In genomic region chr15:80160570-80161156, GRCh38 we compare ENCODE assay signal across 8 cellular contexts. TPM values are rescaled to one million over a fixed set of nuclear protein-coding genes. Genes with fewer than 3 reads are reported as not detected.
DNase-seq lines count a peak whose midpoint lies in the region; ATAC-seq, FAIRE-seq and TF ChIP-seq lines count a peak whose summit lies in the region.

No MANE protein-coding gene starts in this region.

- no peaks in the 10 kb centered on the region for H3K27me3 Mint-ChIP-seq in stimulated activated naive B cell treated with anti-CD40 and anti-IgM and Interleukin-4, amounts not matched to agents 10 μg/mL and 1 μg/mL and 100 μg/mL, for 72 hours

- peaks cover 12 to 31% of the 10 kb centered on the region in 2 donors for H3K36me3 ChIP-seq in kidney (ENCODE audit: control insufficient read depth in 1 of 2, insufficient read depth in 2 of 2, low read length in 2 of 2)

- peak overlapping the region; percentile 46 to 55 for H3K27ac ChIP-seq in kidney (ENCODE audit: low read depth in 2 of 2, low read length in 2 of 2)

- peak; percentile 81 for ATAC-seq in GM21723 (IDR thresholded peaks at IDR 0.05; ENCODE audit: unreplicated experiment)
- ATAC-seq in stimulated activated naive B cell treated with anti-CD40 and anti-IgM and Interleukin-4, amounts not matched to agents 10 μg/mL and 1 μg/mL and 100 μg/mL, for 72 hours (replicated peaks) = peak; percentile 74 to 75

- H3K9me3 ChIP-seq in kidney (ENCODE audit: control insufficient read depth in 1 of 2, low read length in 2 of 2) = no peaks in the 10 kb centered on the region

- peak overlapping the region; percentile 6 to 14 for H3K4me3 Mint-ChIP-seq in stimulated activated naive B cell treated with anti-CD40 and anti-IgM and Interleukin-4, amounts not matched to agents 10 μg/mL and 1 μg/mL and 100 μg/mL, for 72 hours

- H3K36me3 Mint-ChIP-seq in stimulated activated naive B cell treated with anti-CD40 and anti-IgM and Interleukin-4, amounts not matched to agents 10 μg/mL and 1 μg/mL and 100 μg/mL, for 72 hours = peaks cover 24 to 43% of the 10 kb centered on the region in 2 donors

- H3K4me1 Mint-ChIP-seq in stimulated activated naive B cell treated with anti-CD40 and anti-IgM and Interleukin-4, amounts not matched to agents 10 μg/mL and 1 μg/mL and 100 μg/mL, for 72 hours = peaks cover 24 to 36% of the 10 kb centered on the region in 2 donors

- no peak overlapping the region for H3K4me3 ChIP-seq in NB4 (ENCODE audit: low read depth, low read length)
- H3K4me3 ChIP-seq in kidney (ENCODE audit: low read length in 2 of 2) = no peak overlapping the region

- DNase-seq in GM04504 (ENCODE audit: low read depth) = peak; percentile 88
- peak; percentile 98 for DNase-seq in NB4 (ENCODE audit: low read depth)
- peak; percentile 97 for DNase-seq in amniotic epithelial cell (ENCODE audit: low read depth)
- no peak for DNase-seq in kidney
- peak; percentile 26 for DNase-seq in stimulated activated naive B cell treated with anti-CD40 and anti-IgM and Interleukin-4, amounts not matched to agents 10 μg/mL and 1 μg/mL and 100 μg/mL, for 72 hours
- DNase-seq in NCI-H2107 treated with DMSO at 0.1 percent for 48 hours (lab: John Stamatoyannopoulos, UW; ENCODE audit: unreplicated experiment) = no peak
- DNase-seq in activated CD8-positive, alpha-beta memory T cell treated with anti-CD3 and anti-CD28 coated beads, Interleukin-2, amount 50 U/mL, for 48 hours = no peak

- no peaks in the 10 kb centered on the region for H3K9me3 Mint-ChIP-seq in stimulated activated naive B cell treated with anti-CD40 and anti-IgM and Interleukin-4, amounts not matched to agents 10 μg/mL and 1 μg/mL and 100 μg/mL, for 72 hours

- peaks cover 11 to 25% of the 10 kb centered on the region in 2 donors for H3K4me1 ChIP-seq in kidney (ENCODE audit: control insufficient read depth in 1 of 2, insufficient read depth in 1 of 2, low read depth in 1 of 2, low read length in 2 of 2)

- TF ChIP-seq POLR2A in NB4 (IDR thresholded peaks at IDR 0.05; ENCODE audit: extremely low read depth, insufficient read length) = peak; percentile 51

- no peak for TF ChIP-seq CTCF in NB4 (IDR thresholded peaks at IDR 0.05; ENCODE audit: low read depth, low read length)
- no peak for TF ChIP-seq CTCF in kidney (IDR thresholded peaks at IDR 0.05; ENCODE audit: borderline replicate concordance, extremely low read depth, insufficient read depth)

- peak overlapping the region; percentile 90 for H3K27ac Mint-ChIP-seq in stimulated activated naive B cell treated with anti-CD40 and anti-IgM and Interleukin-4, amounts not matched to agents 10 μg/mL and 1 μg/mL and 100 μg/mL, for 72 hours

- intact Hi-C loops in kidney (cut with DNase I) = no loop called here

- FAIRE-seq in kidney (lab: Jason Lieb, UNC) = no peak

- no peak overlapping the region for H3K9ac ChIP-seq in kidney (ENCODE audit: low read length in 2 of 2)

RNA-seq across cellular contexts. Expression of gene FAH, which starts 7.9 kb away (rescaled TPM):
- 34.7 TPM for total RNA-seq in kidney
- polyA plus RNA-seq in kidney (ENCODE audit: insufficient read depth, low read depth, low replicate concordance) = 121 TPM

Comparison
In these comparisons a context has a peak if more than half of its experiments do, and no peak if none do; other contexts are left out.
1. DNase-seq: peak in GM04504 (single experiment), NB4 (single experiment), amniotic epithelial cell (single experiment) and stimulated activated naive B cell treated with anti-CD40 and anti-IgM and Interleukin-4, amounts not matched to agents 10 μg/mL and 1 μg/mL and 100 μg/mL, for 72 hours (single experiment); none in kidney (single experiment), NCI-H2107 treated with DMSO at 0.1 percent for 48 hours (single experiment) and activated CD8-positive, alpha-beta memory T cell treated with anti-CD3 and anti-CD28 coated beads, Interleukin-2, amount 50 U/mL, for 48 hours (single experiment).